In the genomic region with DNA sequence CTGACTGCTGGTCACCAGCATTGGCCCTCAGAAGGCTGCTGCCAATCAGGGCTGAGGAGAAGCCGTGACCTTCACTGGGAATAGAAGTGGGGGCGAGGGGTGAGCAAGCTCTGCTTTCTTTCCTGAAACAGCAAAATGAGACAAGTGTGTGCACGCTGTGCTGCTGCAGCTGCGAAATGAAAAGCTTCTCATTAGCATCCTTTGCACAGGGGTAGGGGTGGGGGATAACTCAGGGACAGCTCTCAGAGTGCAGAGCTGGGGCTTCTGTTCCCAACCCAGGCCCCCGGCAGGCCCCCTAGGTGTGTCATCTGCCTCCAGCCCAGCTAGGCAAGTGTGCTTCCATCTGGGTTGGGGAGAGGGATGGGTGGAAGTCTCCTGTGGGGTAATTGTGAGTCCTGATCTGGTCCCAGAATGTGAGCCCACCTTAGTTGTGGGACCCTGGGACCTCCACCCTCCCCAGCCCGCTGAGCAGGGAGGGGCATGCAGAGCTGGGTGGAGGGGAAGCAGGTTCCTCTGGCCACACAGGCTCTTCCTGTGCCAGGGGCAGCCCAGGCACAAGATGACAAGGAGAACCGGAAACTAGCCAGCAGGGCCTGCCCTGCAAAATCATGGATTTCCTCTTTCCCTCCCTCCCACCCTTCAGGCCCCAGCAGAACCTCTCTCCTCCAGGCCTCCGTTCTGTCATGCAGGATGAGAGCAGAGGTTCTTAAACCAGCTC, we compare ENCODE assay signal across 13 cellular contexts. TPM values are rescaled to one million over a fixed set of nuclear protein-coding genes. Genes with fewer than 3 reads are reported as not detected.
DNase-seq lines count a peak whose midpoint lies in the region; ATAC-seq and TF ChIP-seq lines count a peak whose summit lies in the region.
"Had no signal": no experiment of that assay in that cellular context is flagged by ENCODE, and none has a peak within 500 bp of the region (broad histone marks: within the 10 kb centered on the region; RNA-seq: fewer than 3 reads in every experiment).

No MANE protein-coding gene starts in this region.

- H3K23ac ChIP-seq in neuronal stem cell (ENCODE audit: low read depth, low read length, poor library complexity): no peak overlapping the region

- H3K9ac ChIP-seq in neuronal stem cell (ENCODE audit: low read depth, low read length, poor library complexity): no peak overlapping the region
- H3K9ac ChIP-seq: BLaER1 had no signal

- H3K4me1 ChIP-seq in right atrium auricular region (no peaks in the 10 kb centered on the region), neuronal stem cell (ENCODE audit: control insufficient read depth in 2 of 2, insufficient read depth in 1 of 2, low read depth in 1 of 2, low read length in 2 of 2) (peaks cover 6 to 38% of the 10 kb centered on the region in 2 donors)
- H3K4me1 ChIP-seq: HAP-1 had no signal

- intact Hi-C loops in Right ventricle myocardium superior (cut with DNase I): no loop called here
- intact Hi-C loops in CD4-positive, alpha-beta T cell (cut with DNase I, micrococcal nuclease): no loop called here

- no peak overlapping the region for H4K8ac ChIP-seq in neuronal stem cell (ENCODE audit: low read depth, low read length)

- H3K27ac ChIP-seq in right atrium auricular region: no peak overlapping the region
- peak overlapping the region; percentile 57 for H3K27ac ChIP-seq in angular gyrus (ENCODE audit: low read depth, low read length)
- H3K27ac ChIP-seq in neuronal stem cell (replicated peaks; ENCODE audit: low read length): no peak overlapping the region
- no peak overlapping the region for H3K27ac ChIP-seq in CD4-positive, alpha-beta T cell (ENCODE audit: low read depth, low read length)
- H3K27ac ChIP-seq: BLaER1 had no signal

- H3K9me3 ChIP-seq in right atrium auricular region (no peaks in the 10 kb centered on the region), neuronal stem cell (replicated peaks in 1 of 2; ENCODE audit: control insufficient read depth in 2 of 2, insufficient read depth in 1 of 2, low read depth in 1 of 2, low read length in 2 of 2) (no peaks in the 10 kb centered on the region)
- H3K9me3 ChIP-seq in CD4-positive, alpha-beta T cell (ENCODE audit: control insufficient read depth, low read length): no peaks in the 10 kb centered on the region
- H3K9me3 ChIP-seq: BLaER1, HAP-1 had no signal

- peak; percentile 29 for ATAC-seq in Right ventricle myocardium superior (ENCODE audit: poor library complexity)
- no peak for ATAC-seq in HG02938 (IDR thresholded peaks at IDR 0.05; ENCODE audit: unreplicated experiment)
- no peak for ATAC-seq in CD4-positive, alpha-beta T cell (ENCODE audit: poor library complexity)

- H2BK120ac ChIP-seq in neuronal stem cell (ENCODE audit: low read depth, low read length): no peak overlapping the region

- H2BK15ac ChIP-seq in neuronal stem cell (ENCODE audit: low read length): no peak overlapping the region

- no peak overlapping the region for H3K4me3 ChIP-seq in right atrium auricular region
- H3K4me3 ChIP-seq in neuronal stem cell (ENCODE audit: low read length in 2 of 2): no peak overlapping the region
- H3K4me3 ChIP-seq: BLaER1, HAP-1 had no signal

- H3K4me2 ChIP-seq in neuronal stem cell (ENCODE audit: insufficient read depth, low read length, poor library complexity, severe bottlenecking): no peak overlapping the region
- H3K4me2 ChIP-seq: BLaER1 had no signal

- H4K91ac ChIP-seq in neuronal stem cell (ENCODE audit: low read depth, low read length, poor library complexity): no peak overlapping the region

- POLR2A ChIA-PET in CD4-positive, alpha-beta T cell (lab: Charles Lee): no interaction called here

- H3K27ac Mint-ChIP-seq in CD4-positive, alpha-beta T cell: no peak overlapping the region

- H2BK5ac ChIP-seq in neuronal stem cell (ENCODE audit: low read length): no peak overlapping the region

- no CpG with 5 or more reads among the region's 8 CpGs for WGBS in neuronal stem cell (ENCODE audit: extremely low coverage in 2 of 2, insufficient read length in 2 of 2, insufficient replicate concordance in 1 of 2), 2 donors

- H3K14ac ChIP-seq in neuronal stem cell (ENCODE audit: low read length): peak overlapping the region; percentile 23

- H3K4ac ChIP-seq in neuronal stem cell (ENCODE audit: low read length): no peak overlapping the region

- no peaks in the 10 kb centered on the region for H3K79me1 ChIP-seq in neuronal stem cell (ENCODE audit: low read depth, low read length)

- no peak overlapping the region for H3K4me3 Mint-ChIP-seq in CD4-positive, alpha-beta T cell

- H3K9me3 Mint-ChIP-seq in CD4-positive, alpha-beta T cell: no peaks in the 10 kb centered on the region

- no peak for TF ChIP-seq CTCF in right atrium auricular region (IDR thresholded peaks at IDR 0.05)
- no peak for TF ChIP-seq CTCF in CD4-positive, alpha-beta T cell (IDR thresholded peaks at IDR 0.05)

- H3K36me3 Mint-ChIP-seq in CD4-positive, alpha-beta T cell (ENCODE audit: low read depth): no peaks in the 10 kb centered on the region

- H2BK12ac ChIP-seq in neuronal stem cell (ENCODE audit: low read length): no peak overlapping the region

- no peaks in the 10 kb centered on the region for H3K27me3 Mint-ChIP-seq in CD4-positive, alpha-beta T cell

- DNase-seq in Right ventricle myocardium superior: no peak
- DNase-seq in right atrium auricular region (ENCODE audit: low spot score): no peak
- DNase-seq in neuronal stem cell (ENCODE audit: low spot score): no peak
- no peak for DNase-seq in occipital lobe (lab: John Stamatoyannopoulos, UW)
- no peak for DNase-seq in CD4-positive, alpha-beta T cell
- DNase-seq: 8988T, AML-193, DMS53, GF-D8 had no signal

- H3K4me1 Mint-ChIP-seq in CD4-positive, alpha-beta T cell (ENCODE audit: low read depth): no peaks in the 10 kb centered on the region

- H3K27me3 ChIP-seq in right atrium auricular region (no peaks in the 10 kb centered on the region), neuronal stem cell (ENCODE audit: control insufficient read depth in 3 of 3, insufficient read depth in 3 of 3, low read depth in 1 of 3, low read length in 3 of 3) (no peaks in the 10 kb centered on the region)
- H3K27me3 ChIP-seq in CD4-positive, alpha-beta T cell (ENCODE audit: control insufficient read depth, insufficient read depth, low read length): no peaks in the 10 kb centered on the region
- H3K27me3 ChIP-seq: BLaER1 had no signal

- peak overlapping the region; percentile 76 for H2AFZ ChIP-seq in neuronal stem cell (ENCODE audit: low read length)

- H2AK5ac ChIP-seq in neuronal stem cell (ENCODE audit: low read depth, low read length): no peak overlapping the region

- CTCF ChIA-PET in CD4-positive, alpha-beta T cell (lab: Charles Lee): interaction anchor here (2.3 kb wide), 1 partner anchor 10 kb away, joined by 11 read pairs; no protein-coding TSS in a partner anchor

- H3K36me3 ChIP-seq in right atrium auricular region (no peaks in the 10 kb centered on the region), neuronal stem cell (replicated peaks in 1 of 2; ENCODE audit: control insufficient read depth in 2 of 2, insufficient read depth in 2 of 2, low read length in 2 of 2) (no peaks in the 10 kb centered on the region)
- H3K36me3 ChIP-seq: BLaER1, HAP-1 had no signal

- H3K18ac ChIP-seq in neuronal stem cell (ENCODE audit: low read length): peak overlapping the region; percentile 23

RNA-seq across cellular contexts. Expression of a gene that starts 22.2 kb away (rescaled TPM):
- total RNA-seq in Right ventricle myocardium superior: 5.2 TPM
- 10 to 100 TPM in 1 of 2 donors, 1 to 10 TPM in 1; 3.2 to 11.0 TPM for total RNA-seq in right atrium auricular region
- 6.2 TPM for polyA plus RNA-seq in neuronal stem cell (2013, experiment 1 of 2)
- 6.1 TPM for polyA plus RNA-seq in neuronal stem cell (2013, experiment 2 of 2)
- total RNA-seq in occipital lobe: 1.2 TPM
- total RNA-seq in CD4-positive, alpha-beta T cell: 1 to 10 TPM; 4.1 to 4.3 TPM
